ENCODE assay signal across 1 cellular context in the genomic region with DNA sequence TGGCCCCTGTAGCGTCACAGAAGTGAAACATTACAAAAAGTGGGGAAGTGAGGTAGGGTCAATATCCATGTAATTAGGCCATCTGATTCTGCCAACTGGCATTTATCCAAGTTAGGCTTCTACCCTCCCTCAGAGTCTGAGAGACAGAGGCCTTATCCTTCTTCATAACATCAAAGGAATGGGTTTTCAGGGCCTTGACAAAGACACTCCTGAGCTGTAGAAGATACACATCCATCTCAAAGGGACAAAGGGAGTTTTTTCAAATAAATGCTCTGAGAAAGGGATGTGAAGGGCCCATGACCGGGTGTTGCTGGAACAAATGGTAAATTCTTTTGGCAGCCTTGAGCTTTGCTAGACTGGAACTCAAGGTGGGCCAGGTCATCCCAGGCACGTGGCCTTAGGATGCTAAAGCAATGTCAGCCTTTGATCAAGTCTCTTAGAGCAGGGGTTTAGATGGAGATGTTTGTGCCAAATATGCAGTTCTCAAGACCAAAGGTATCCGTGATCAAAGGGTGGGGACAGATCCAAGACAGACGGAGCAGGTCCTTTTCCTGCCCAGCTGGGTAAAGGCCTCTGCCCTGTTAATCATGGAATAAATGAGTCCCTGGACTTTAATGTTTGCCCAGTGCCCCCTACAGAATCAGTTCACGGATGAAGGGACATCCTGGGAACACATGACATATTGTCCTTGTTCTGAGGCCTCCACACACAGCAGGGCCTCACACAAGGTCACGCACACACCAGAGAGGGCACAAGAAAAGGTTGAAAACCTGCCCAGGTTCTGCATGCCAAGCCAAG.
TF ChIP-seq lines count a peak whose summit lies in the region.

No MANE protein-coding gene starts in this region.

TF ChIP-seq in HepG2, 621 proteins besides CTCF, POLR2A, EP300 and RAD21 (continues in another document):
- TF ChIP-seq, protein P1, sequence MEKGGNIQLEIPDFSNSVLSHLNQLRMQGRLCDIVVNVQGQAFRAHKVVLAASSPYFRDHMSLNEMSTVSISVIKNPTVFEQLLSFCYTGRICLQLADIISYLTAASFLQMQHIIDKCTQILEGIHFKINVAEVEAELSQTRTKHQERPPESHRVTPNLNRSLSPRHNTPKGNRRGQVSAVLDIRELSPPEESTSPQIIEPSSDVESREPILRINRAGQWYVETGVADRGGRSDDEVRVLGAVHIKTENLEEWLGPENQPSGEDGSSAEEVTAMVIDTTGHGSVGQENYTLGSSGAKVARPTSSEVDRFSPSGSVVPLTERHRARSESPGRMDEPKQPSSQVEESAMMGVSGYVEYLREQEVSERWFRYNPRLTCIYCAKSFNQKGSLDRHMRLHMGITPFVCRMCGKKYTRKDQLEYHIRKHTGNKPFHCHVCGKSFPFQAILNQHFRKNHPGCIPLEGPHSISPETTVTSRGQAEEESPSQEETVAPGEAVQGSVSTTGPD (CRISPR knock-in tag; IDR thresholded peaks at IDR 0.05): no peak
- TF ChIP-seq CBX2 (IDR thresholded peaks at IDR 0.05; ENCODE audit: low read depth, low read length) (no peak), CBX2 (CRISPR knock-in tag; IDR thresholded peaks at IDR 0.05; ENCODE audit: low read depth) (0 out of 2 replicates have a peak, but pooled peaks have one; percentile 19), ZNF761 (CRISPR knock-in tag; conservative IDR thresholded peaks at IDR 0.05) (peak; percentile 66; the same call in 1 of the 2 replicates), ZFP90 (CRISPR knock-in tag; IDR thresholded peaks at IDR 0.05; ENCODE audit: borderline replicate concordance) (no peak), ZNF292 (CRISPR knock-in tag; IDR thresholded peaks at IDR 0.05; ENCODE audit: borderline replicate concordance, low read depth) (0 out of 2 replicates have a peak, but pooled peaks have one; percentile 23), ZFYVE20 (CRISPR knock-in tag; IDR thresholded peaks at IDR 0.05; ENCODE audit: borderline replicate concordance, low read depth) (no peak), CHCHD3 (CRISPR knock-in tag; IDR thresholded peaks at IDR 0.05) (no peak), SP140L (CRISPR knock-in tag; IDR thresholded peaks at IDR 0.05; ENCODE audit: borderline replicate concordance) (no peak), ZBTB1 (CRISPR knock-in tag; IDR thresholded peaks at IDR 0.05; ENCODE audit: borderline replicate concordance) (no peak), RARG (CRISPR knock-in tag; IDR thresholded peaks at IDR 0.05; ENCODE audit: low read depth) (no peak), RCOR2 (CRISPR knock-in tag; IDR thresholded peaks at IDR 0.05) (peak; percentile 62), DMAP1 (CRISPR knock-in tag; IDR thresholded peaks at IDR 0.05) (peak; percentile 68; the same call in 1 of the 2 replicates), FOXK1 (CRISPR knock-in tag; IDR thresholded peaks at IDR 0.05; ENCODE audit: borderline replicate concordance, low read depth) (no peak; the same call in 1 of the 2 replicates), ATF7-NPFF (CRISPR knock-in tag; IDR thresholded peaks at IDR 0.05; ENCODE audit: low read depth) (no peak), MED1 (CRISPR knock-in tag; IDR thresholded peaks at IDR 0.05) (peak; percentile 97), BORCS8-MEF2B (CRISPR knock-in tag; IDR thresholded peaks at IDR 0.05) (0 out of 2 replicates have a peak, but pooled peaks have one; percentile 32), GFI1 (CRISPR knock-in tag; IDR thresholded peaks at IDR 0.05; ENCODE audit: borderline replicate concordance) (peak; percentile 68; the same call in 1 of the 2 replicates), ZNF510 (CRISPR knock-in tag; IDR thresholded peaks at IDR 0.05; ENCODE audit: low read depth) (peak; percentile 56; the same call in 1 of the 2 replicates), ARNTL (CRISPR knock-in tag; IDR thresholded peaks at IDR 0.05) (peak; percentile 88), TEAD2 (CRISPR knock-in tag; IDR thresholded peaks at IDR 0.05) (no peak), YEATS2 (CRISPR knock-in tag; IDR thresholded peaks at IDR 0.05; ENCODE audit: borderline replicate concordance) (0 out of 2 replicates have a peak, but pooled peaks have one; percentile 25)
- TF ChIP-seq, protein P2, sequence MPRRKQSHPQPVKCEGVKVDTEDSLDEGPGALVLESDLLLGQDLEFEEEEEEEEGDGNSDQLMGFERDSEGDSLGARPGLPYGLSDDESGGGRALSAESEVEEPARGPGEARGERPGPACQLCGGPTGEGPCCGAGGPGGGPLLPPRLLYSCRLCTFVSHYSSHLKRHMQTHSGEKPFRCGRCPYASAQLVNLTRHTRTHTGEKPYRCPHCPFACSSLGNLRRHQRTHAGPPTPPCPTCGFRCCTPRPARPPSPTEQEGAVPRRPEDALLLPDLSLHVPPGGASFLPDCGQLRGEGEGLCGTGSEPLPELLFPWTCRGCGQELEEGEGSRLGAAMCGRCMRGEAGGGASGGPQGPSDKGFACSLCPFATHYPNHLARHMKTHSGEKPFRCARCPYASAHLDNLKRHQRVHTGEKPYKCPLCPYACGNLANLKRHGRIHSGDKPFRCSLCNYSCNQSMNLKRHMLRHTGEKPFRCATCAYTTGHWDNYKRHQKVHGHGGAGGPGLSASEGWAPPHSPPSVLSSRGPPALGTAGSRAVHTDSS (CRISPR knock-in tag; conservative IDR thresholded peaks at IDR 0.05): no peak
- TF ChIP-seq, protein P3, sequence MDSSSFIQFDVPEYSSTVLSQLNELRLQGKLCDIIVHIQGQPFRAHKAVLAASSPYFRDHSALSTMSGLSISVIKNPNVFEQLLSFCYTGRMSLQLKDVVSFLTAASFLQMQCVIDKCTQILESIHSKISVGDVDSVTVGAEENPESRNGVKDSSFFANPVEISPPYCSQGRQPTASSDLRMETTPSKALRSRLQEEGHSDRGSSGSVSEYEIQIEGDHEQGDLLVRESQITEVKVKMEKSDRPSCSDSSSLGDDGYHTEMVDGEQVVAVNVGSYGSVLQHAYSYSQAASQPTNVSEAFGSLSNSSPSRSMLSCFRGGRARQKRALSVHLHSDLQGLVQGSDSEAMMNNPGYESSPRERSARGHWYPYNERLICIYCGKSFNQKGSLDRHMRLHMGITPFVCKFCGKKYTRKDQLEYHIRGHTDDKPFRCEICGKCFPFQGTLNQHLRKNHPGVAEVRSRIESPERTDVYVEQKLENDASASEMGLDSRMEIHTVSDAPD (CRISPR knock-in tag; IDR thresholded peaks at IDR 0.05): peak; percentile 88; the same call in 1 of the 2 replicates
- TF ChIP-seq, protein P4, sequence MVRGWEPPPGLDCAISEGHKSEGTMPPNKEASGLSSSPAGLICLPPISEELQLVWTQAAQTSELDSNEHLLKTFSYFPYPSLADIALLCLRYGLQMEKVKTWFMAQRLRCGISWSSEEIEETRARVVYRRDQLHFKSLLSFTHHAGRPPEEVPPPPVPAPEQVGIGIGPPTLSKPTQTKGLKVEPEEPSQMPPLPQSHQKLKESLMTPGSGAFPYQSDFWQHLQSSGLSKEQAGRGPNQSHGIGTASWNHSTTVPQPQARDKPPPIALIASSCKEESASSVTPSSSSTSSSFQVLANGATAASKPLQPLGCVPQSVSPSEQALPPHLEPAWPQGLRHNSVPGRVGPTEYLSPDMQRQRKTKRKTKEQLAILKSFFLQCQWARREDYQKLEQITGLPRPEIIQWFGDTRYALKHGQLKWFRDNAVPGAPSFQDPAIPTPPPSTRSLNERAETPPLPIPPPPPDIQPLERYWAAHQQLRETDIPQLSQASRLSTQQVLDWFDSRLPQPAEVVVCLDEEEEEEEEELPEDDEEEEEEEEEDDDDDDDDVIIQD (CRISPR knock-in tag; IDR thresholded peaks at IDR 0.05; ENCODE audit: low read depth): peak; percentile 62; the same call in 1 of the 2 replicates
- TF ChIP-seq, protein P5, sequence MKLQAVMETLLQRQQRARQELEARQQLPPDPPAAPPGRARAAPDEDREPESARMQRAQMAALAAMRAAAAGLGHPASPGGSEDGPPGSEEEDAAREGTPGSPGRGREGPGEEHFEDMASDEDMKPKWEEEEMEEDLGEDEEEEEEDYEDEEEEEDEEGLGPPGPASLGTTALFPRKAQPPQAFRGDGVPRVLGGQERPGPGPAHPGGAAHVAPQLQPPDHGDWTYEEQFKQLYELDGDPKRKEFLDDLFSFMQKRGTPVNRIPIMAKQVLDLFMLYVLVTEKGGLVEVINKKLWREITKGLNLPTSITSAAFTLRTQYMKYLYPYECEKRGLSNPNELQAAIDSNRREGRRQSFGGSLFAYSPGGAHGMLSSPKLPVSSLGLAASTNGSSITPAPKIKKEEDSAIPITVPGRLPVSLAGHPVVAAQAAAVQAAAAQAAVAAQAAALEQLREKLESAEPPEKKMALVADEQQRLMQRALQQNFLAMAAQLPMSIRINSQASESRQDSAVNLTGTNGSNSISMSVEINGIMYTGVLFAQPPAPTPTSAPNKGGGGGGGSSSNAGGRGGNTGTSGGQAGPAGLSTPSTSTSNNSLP (IDR thresholded peaks at IDR 0.05; ENCODE audit: low read depth, low read length): peak; percentile 86
- TF ChIP-seq, protein P6, sequence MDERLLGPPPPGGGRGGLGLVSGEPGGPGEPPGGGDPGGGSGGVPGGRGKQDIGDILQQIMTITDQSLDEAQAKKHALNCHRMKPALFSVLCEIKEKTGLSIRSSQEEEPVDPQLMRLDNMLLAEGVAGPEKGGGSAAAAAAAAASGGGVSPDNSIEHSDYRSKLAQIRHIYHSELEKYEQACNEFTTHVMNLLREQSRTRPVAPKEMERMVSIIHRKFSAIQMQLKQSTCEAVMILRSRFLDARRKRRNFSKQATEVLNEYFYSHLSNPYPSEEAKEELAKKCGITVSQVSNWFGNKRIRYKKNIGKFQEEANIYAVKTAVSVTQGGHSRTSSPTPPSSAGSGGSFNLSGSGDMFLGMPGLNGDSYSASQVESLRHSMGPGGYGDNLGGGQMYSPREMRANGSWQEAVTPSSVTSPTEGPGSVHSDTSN (CRISPR knock-in tag; IDR thresholded peaks at IDR 0.05): peak; percentile 43; the same call in 1 of the 2 replicates
- TF ChIP-seq, protein P7, sequence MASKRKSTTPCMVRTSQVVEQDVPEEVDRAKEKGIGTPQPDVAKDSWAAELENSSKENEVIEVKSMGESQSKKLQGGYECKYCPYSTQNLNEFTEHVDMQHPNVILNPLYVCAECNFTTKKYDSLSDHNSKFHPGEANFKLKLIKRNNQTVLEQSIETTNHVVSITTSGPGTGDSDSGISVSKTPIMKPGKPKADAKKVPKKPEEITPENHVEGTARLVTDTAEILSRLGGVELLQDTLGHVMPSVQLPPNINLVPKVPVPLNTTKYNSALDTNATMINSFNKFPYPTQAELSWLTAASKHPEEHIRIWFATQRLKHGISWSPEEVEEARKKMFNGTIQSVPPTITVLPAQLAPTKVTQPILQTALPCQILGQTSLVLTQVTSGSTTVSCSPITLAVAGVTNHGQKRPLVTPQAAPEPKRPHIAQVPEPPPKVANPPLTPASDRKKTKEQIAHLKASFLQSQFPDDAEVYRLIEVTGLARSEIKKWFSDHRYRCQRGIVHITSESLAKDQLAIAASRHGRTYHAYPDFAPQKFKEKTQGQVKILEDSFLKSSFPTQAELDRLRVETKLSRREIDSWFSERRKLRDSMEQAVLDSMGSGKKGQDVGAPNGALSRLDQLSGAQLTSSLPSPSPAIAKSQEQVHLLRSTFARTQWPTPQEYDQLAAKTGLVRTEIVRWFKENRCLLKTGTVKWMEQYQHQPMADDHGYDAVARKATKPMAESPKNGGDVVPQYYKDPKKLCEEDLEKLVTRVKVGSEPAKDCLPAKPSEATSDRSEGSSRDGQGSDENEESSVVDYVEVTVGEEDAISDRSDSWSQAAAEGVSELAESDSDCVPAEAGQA (IDR thresholded peaks at IDR 0.05; ENCODE audit: low read depth): 0 out of 2 replicates have a peak, but pooled peaks have one; percentile 25
- TF ChIP-seq, protein P7 (CRISPR knock-in tag; IDR thresholded peaks at IDR 0.05; ENCODE audit: borderline replicate concordance): no peak
- TF ChIP-seq, protein P8, sequence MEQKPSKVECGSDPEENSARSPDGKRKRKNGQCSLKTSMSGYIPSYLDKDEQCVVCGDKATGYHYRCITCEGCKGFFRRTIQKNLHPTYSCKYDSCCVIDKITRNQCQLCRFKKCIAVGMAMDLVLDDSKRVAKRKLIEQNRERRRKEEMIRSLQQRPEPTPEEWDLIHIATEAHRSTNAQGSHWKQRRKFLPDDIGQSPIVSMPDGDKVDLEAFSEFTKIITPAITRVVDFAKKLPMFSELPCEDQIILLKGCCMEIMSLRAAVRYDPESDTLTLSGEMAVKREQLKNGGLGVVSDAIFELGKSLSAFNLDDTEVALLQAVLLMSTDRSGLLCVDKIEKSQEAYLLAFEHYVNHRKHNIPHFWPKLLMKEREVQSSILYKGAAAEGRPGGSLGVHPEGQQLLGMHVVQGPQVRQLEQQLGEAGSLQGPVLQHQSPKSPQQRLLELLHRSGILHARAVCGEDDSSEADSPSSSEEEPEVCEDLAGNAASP (CRISPR knock-in tag; IDR thresholded peaks at IDR 0.05; ENCODE audit: borderline replicate concordance): peak; percentile 89
- TF ChIP-seq, protein P9, sequence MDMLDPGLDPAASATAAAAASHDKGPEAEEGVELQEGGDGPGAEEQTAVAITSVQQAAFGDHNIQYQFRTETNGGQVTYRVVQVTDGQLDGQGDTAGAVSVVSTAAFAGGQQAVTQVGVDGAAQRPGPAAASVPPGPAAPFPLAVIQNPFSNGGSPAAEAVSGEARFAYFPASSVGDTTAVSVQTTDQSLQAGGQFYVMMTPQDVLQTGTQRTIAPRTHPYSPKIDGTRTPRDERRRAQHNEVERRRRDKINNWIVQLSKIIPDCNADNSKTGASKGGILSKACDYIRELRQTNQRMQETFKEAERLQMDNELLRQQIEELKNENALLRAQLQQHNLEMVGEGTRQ (IDR thresholded peaks at IDR 0.05; ENCODE audit: low read depth, low read length): peak; percentile 17; the same call in 1 of the 2 replicates
- TF ChIP-seq, protein P9 (CRISPR knock-in tag; IDR thresholded peaks at IDR 0.05; ENCODE audit: borderline replicate concordance): peak; percentile 28; the same call in 1 of the 2 replicates
